In genomic region chr17:78395186-78395585, GRCh38 we compare ENCODE assay signal across 1 cellular context.
TF ChIP-seq lines count a peak whose summit lies in the region.

No MANE protein-coding gene starts in this region.

TF ChIP-seq in IMR-90, 13 proteins besides CTCF, POLR2A, EP300 and RAD21 (continued from another document):
- TF ChIP-seq, protein P1, sequence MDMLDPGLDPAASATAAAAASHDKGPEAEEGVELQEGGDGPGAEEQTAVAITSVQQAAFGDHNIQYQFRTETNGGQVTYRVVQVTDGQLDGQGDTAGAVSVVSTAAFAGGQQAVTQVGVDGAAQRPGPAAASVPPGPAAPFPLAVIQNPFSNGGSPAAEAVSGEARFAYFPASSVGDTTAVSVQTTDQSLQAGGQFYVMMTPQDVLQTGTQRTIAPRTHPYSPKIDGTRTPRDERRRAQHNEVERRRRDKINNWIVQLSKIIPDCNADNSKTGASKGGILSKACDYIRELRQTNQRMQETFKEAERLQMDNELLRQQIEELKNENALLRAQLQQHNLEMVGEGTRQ (IDR thresholded peaks at IDR 0.05; ENCODE audit: low read depth, low read length) = no peak
